In genomic region chr4:150557811-150558210, GRCh38 we compare ENCODE assay signal across 6 cellular contexts. TPM values are rescaled to one million over a fixed set of nuclear protein-coding genes. Genes with fewer than 3 reads are reported as not detected.
"Had no signal": no experiment of that assay in that cellular context is flagged by ENCODE, and none has a peak within 500 bp of the region (broad histone marks: within the 10 kb centered on the region; RNA-seq: fewer than 3 reads in every experiment).

No MANE protein-coding gene starts in this region.

RNA-seq across cellular contexts. Expression of gene MAB21L2, which starts 24.1 kb away (rescaled TPM):
- total RNA-seq: esophagus mucosa; naive thymus-derived CD8-positive, alpha-beta T cell; subcutaneous adipose tissue; temporal lobe; ureter had no signal
- polyA plus RNA-seq: keratinocyte had no signal
